ENCODE assay signal across 12 cellular contexts in the genomic region with DNA sequence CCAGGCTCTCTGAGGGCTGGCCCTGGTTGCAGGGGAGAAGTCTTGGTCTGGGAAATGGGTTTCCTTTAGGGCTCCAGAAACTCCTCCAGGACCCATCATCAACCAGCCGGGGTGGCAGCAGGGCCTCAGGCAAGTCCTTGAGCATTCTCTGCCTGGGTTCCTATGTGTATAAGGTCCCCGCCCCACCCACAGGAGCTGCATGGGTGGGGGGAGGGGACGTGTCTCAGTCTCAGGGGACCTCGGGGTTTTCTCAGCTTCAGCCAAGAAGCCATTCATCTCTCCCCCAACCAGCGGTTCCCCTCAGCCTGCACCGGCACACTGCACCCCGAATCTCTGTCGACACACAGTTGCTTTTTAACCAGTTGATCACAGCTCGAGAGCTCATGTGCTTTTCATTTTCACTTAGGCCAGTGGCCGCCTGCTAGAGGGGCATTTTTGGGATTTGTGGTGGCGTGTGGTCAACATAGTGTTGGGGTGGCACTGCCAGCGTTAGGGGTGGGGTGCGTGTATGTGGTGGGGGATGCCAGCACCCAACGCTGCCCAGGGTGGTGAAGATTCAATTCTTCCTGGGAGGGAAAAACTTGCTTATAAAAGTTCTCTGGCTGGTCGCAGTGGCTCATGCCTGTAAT. TPM values are rescaled to one million over a fixed set of nuclear protein-coding genes. Genes with fewer than 3 reads are reported as not detected.
DNase-seq lines count a peak whose midpoint lies in the region; ATAC-seq and TF ChIP-seq lines count a peak whose summit lies in the region.
"Had no signal": no experiment of that assay in that cellular context is flagged by ENCODE, and none has a peak within 500 bp of the region (broad histone marks: within the 10 kb centered on the region; RNA-seq: fewer than 3 reads in every experiment).

No MANE protein-coding gene starts in this region.

- no peak for TF ChIP-seq RAD21 in IMR-90 (IDR thresholded peaks at IDR 0.05; ENCODE audit: low read length)

- no peak overlapping the region for H3K4me2 ChIP-seq in IMR-90 (ENCODE audit: low read depth, low read length)

- H2BK15ac ChIP-seq in IMR-90 (ENCODE audit: low read depth, low read length): no peak overlapping the region

- no peak overlapping the region for H4K8ac ChIP-seq in IMR-90 (ENCODE audit: low read depth in 2 of 2, low read length in 2 of 2)

- TF ChIP-seq POLR2A in IMR-90 (IDR thresholded peaks at IDR 0.05; ENCODE audit: low read depth, low read length): no peak

- H3K23ac ChIP-seq in IMR-90 (ENCODE audit: low read depth, low read length): no peak overlapping the region

- no peak overlapping the region for H3K14ac ChIP-seq in IMR-90 (replicated peaks; ENCODE audit: low read depth, low read length)

- peaks cover 10% of the 10 kb centered on the region for H4K20me1 ChIP-seq in IMR-90 (ENCODE audit: insufficient read depth, low read length)

- WGBS in IMR-90 (ENCODE audit: extremely low coverage in 2 of 2, insufficient read length in 1 of 2), 2 experiments: 75% methylated on average over 3 of the region's 15 CpGs; no CpG with 5 or more reads in 1 of the 2 experiments

- H3K79me1 ChIP-seq in IMR-90 (ENCODE audit: low read depth in 1 of 2, low read length in 2 of 2): no peaks in the 10 kb centered on the region

- no peak overlapping the region for H2BK120ac ChIP-seq in IMR-90 (ENCODE audit: low read depth, low read length)

- H3K4me1 ChIP-seq in CD4-positive, alpha-beta memory T cell (ENCODE audit: insufficient read depth, low read length): peaks cover 97% of the 10 kb centered on the region
- H3K4me1 ChIP-seq in IMR-90 (ENCODE audit: control insufficient read depth, insufficient read depth, low read length): no peaks in the 10 kb centered on the region

- H3K36me3 Mint-ChIP-seq in CD4-positive, alpha-beta memory T cell: peaks cover 61 to 86% of the 10 kb centered on the region in 2 donors
- peaks cover 81% of the 10 kb centered on the region for H3K36me3 Mint-ChIP-seq in activated naive CD8-positive, alpha-beta T cell treated with anti-CD3 and anti-CD28 coated beads, Interleukin-2, amount 50 U/mL, for 24 hours (ENCODE audit: low read depth)

- no peaks in the 10 kb centered on the region for H3K27me3 Mint-ChIP-seq in CD4-positive, alpha-beta memory T cell
- peaks cover 2% of the 10 kb centered on the region for H3K27me3 Mint-ChIP-seq in activated naive CD8-positive, alpha-beta T cell treated with anti-CD3 and anti-CD28 coated beads, Interleukin-2, amount 50 U/mL, for 24 hours

- ATAC-seq in GM18511 (IDR thresholded peaks at IDR 0.05; ENCODE audit: unreplicated experiment) (peak; percentile 46), IMR-90 (ENCODE audit: low read depth) (no peak)
- ATAC-seq in activated naive CD8-positive, alpha-beta T cell treated with anti-CD3 and anti-CD28 coated beads, Interleukin-2, amount 50 U/mL, for 24 hours: no peak

- in situ Hi-C loops in IMR-90 (cut with MboI; ENCODE audit: low sequenced_read_pairs): no loop called here

- H3K27ac Mint-ChIP-seq in CD4-positive, alpha-beta memory T cell: peak overlapping the region; percentile 99 to 100 (median 100)
- H3K27ac Mint-ChIP-seq in activated naive CD8-positive, alpha-beta T cell treated with anti-CD3 and anti-CD28 coated beads, Interleukin-2, amount 50 U/mL, for 24 hours: peak overlapping the region; percentile 96

- BruUV-seq in IMR-90 (replicated peaks; lab: Mats Ljungman, UMichigan): no TSS peak

- peak overlapping the region; percentile 40 for H2AFZ ChIP-seq in IMR-90 (replicated peaks; ENCODE audit: low read length, poor library complexity)

- H3K27me3 ChIP-seq in CD4-positive, alpha-beta memory T cell (ENCODE audit: insufficient read depth, low read length): no peaks in the 10 kb centered on the region
- H3K27me3 ChIP-seq in IMR-90 (ENCODE audit: control insufficient read depth, insufficient read depth, low read length): peaks cover 56% of the 10 kb centered on the region

- H3K4me3 ChIP-seq in CD4-positive, alpha-beta memory T cell (ENCODE audit: low read length in 2 of 2): peak overlapping the region in 1 of 2 donors; percentile 11
- no peak overlapping the region for H3K4me3 ChIP-seq in IMR-90 (ENCODE audit: insufficient read depth, low read depth, low read length)

- CTCF ChIA-PET in CD4-positive, alpha-beta memory T cell (lab: Charles Lee; ENCODE audit: partially characterized antibody): interaction anchor here (2.3 to 15.6 kb wide), 4 partner anchors 9 to 114 kb away, joined by 8 to 296 read pairs (median 86); no protein-coding TSS in a partner anchor
- CTCF ChIA-PET in IMR-90 (lab: Yijun Ruan, JAX): no interaction called here

- H2BK20ac ChIP-seq in IMR-90 (ENCODE audit: low read depth, low read length): no peak overlapping the region

- H2BK5ac ChIP-seq in IMR-90 (ENCODE audit: low read depth, low read length, poor library complexity, severe bottlenecking): no peak overlapping the region

- no peaks in the 10 kb centered on the region for H3K9me3 ChIP-seq in CD4-positive, alpha-beta memory T cell (ENCODE audit: control insufficient read depth in 1 of 2, low read length in 2 of 2)
- peaks cover 2% of the 10 kb centered on the region; the same call in 1 of the 2 replicates for H3K9me3 ChIP-seq in IMR-90 (ENCODE audit: control insufficient read depth, insufficient read depth, low read length)

- DNase-seq in CD4-positive, alpha-beta memory T cell: peak in 1 of 5 donors; percentile 70
- no peak for DNase-seq in IMR-90
- DNase-seq in activated naive CD8-positive, alpha-beta T cell treated with anti-CD3 and anti-CD28 coated beads, Interleukin-2, amount 50 U/mL, for 24 hours: no peak
- no peak for DNase-seq in HuH-7 (ENCODE audit: low spot score)
- no peak for DNase-seq in NCI-H1092 treated with DMSO at 0.1 percent for 48 hours (lab: John Stamatoyannopoulos, UW)
- DNase-seq in activated gamma-delta T cell treated with Interleukin-2 at 50 U/mL for 16 hours: no peak
- DNase-seq in OCI-M2 (lab: John Stamatoyannopoulos, UW; ENCODE audit: unreplicated experiment): no peak
- DNase-seq: foreskin melanocyte, NCI-H226 had no signal

- no peak overlapping the region for H4K91ac ChIP-seq in IMR-90 (ENCODE audit: insufficient read depth, low read depth, low read length)

- peak overlapping the region; percentile 98 for H3K27ac ChIP-seq in CD4-positive, alpha-beta memory T cell (ENCODE audit: low read depth, low read length)
- no peak overlapping the region for H3K27ac ChIP-seq in IMR-90 (ENCODE audit: insufficient read depth, low read length)
- H3K27ac ChIP-seq: C4-2B had no signal

- no peak overlapping the region for H3K18ac ChIP-seq in IMR-90 (ENCODE audit: low read depth, low read length)

- H3K36me3 ChIP-seq in CD4-positive, alpha-beta memory T cell (ENCODE audit: insufficient read depth, low read length): peaks cover 50% of the 10 kb centered on the region
- no peaks in the 10 kb centered on the region for H3K36me3 ChIP-seq in IMR-90 (ENCODE audit: control insufficient read depth, insufficient read depth, low read length)

- peak overlapping the region; percentile 59 to 88 (median 74) for H3K4me3 Mint-ChIP-seq in CD4-positive, alpha-beta memory T cell
- H3K4me3 Mint-ChIP-seq in activated naive CD8-positive, alpha-beta T cell treated with anti-CD3 and anti-CD28 coated beads, Interleukin-2, amount 50 U/mL, for 24 hours: peak overlapping the region; percentile 58

- dilution Hi-C loops in IMR-90 (cut with HindIII; ENCODE audit: low sequenced_read_pairs, unreplicated experiment): no loop called here

- TF ChIP-seq CTCF in IMR-90 (conservative IDR thresholded peaks at IDR 0.05; ENCODE audit: low read depth, low read length): no peak

- peaks cover 14% of the 10 kb centered on the region for H3K9me1 ChIP-seq in IMR-90 (ENCODE audit: insufficient read depth, low read length)

- no peak overlapping the region for H2AK5ac ChIP-seq in IMR-90 (ENCODE audit: low read depth, low read length)

- no peak overlapping the region for H3K56ac ChIP-seq in IMR-90 (ENCODE audit: extremely low read depth, insufficient read depth, low read length)

- H3K9me3 Mint-ChIP-seq in CD4-positive, alpha-beta memory T cell: no peaks in the 10 kb centered on the region
- H3K9me3 Mint-ChIP-seq in activated naive CD8-positive, alpha-beta T cell treated with anti-CD3 and anti-CD28 coated beads, Interleukin-2, amount 50 U/mL, for 24 hours: no peaks in the 10 kb centered on the region

- H3K4me1 Mint-ChIP-seq in CD4-positive, alpha-beta memory T cell: peaks cover 48 to 95% (median 77%) of the 10 kb centered on the region in 4 donors
- peaks cover 93% of the 10 kb centered on the region for H3K4me1 Mint-ChIP-seq in activated naive CD8-positive, alpha-beta T cell treated with anti-CD3 and anti-CD28 coated beads, Interleukin-2, amount 50 U/mL, for 24 hours

- POLR2A ChIA-PET in CD4-positive, alpha-beta memory T cell (lab: Charles Lee; ENCODE audit: partially characterized antibody): interaction anchor here (0.6 to 14.0 kb wide), 7 partner anchors 8 to 302 kb away, joined by 3 to 335 read pairs (median 6); no protein-coding TSS in a partner anchor
- POLR2A ChIA-PET in IMR-90 (lab: Charles Lee; ENCODE audit: unreplicated experiment): interaction anchor here (0.6 kb wide), 1 partner anchor 50 kb away, joined by 3 read pairs; no protein-coding TSS in a partner anchor

- no peak overlapping the region for H3K9ac ChIP-seq in IMR-90 (ENCODE audit: low read depth, low read length)

- H4K5ac ChIP-seq in IMR-90 (ENCODE audit: low read depth, low read length): no peak overlapping the region

- H2AK9ac ChIP-seq in IMR-90 (replicated peaks; ENCODE audit: low read depth, low read length, poor library complexity): peak overlapping the region; percentile 62

- intact Hi-C loops in CD4-positive, alpha-beta memory T cell (cut with micrococcal nuclease): loop anchor here (10.0 kb wide), 1 partner anchor 419 kb away; the partner anchor contains the start of gene RCAN3
- intact Hi-C loops in IMR-90 (cut with micrococcal nuclease): loop anchor here (5.0 kb wide), 1 partner anchor 61 kb away; no protein-coding TSS in a partner anchor

- H3K4ac ChIP-seq in IMR-90 (ENCODE audit: low read depth, low read length): no peak overlapping the region

TF ChIP-seq in IMR-90, 13 proteins besides CTCF, POLR2A, EP300 and RAD21 (continues in another document):
- TF ChIP-seq SMC3 (IDR thresholded peaks at IDR 0.05; ENCODE audit: low read depth, low read length) (no peak), CEBPB (IDR thresholded peaks at IDR 0.05; ENCODE audit: low read depth, low read length) (no peak), NFE2L2 (IDR thresholded peaks at IDR 0.05; ENCODE audit: low read depth, low read length) (no peak), BHLHE40 (IDR thresholded peaks at IDR 0.05; ENCODE audit: low read depth, low read length) (no peak), CHD1 (IDR thresholded peaks at IDR 0.05; ENCODE audit: low read depth, low read length) (no peak), FOS (IDR thresholded peaks at IDR 0.05; ENCODE audit: low read depth, low read length) (no peak), MAZ (IDR thresholded peaks at IDR 0.05; ENCODE audit: borderline replicate concordance, low read depth, low read length) (no peak)

RNA-seq across cellular contexts. Expression of gene RUNX3, which starts 6.5 kb away (rescaled TPM):
- 100 to 1,000 TPM; 105 to 112 TPM for total RNA-seq in CD4-positive, alpha-beta memory T cell
- polyA plus RNA-seq in CD4-positive, alpha-beta memory T cell: 10 to 100 TPM; 12.5 to 50.8 TPM
- not detected in 2 replicates for total RNA-seq in IMR-90 (2012; rRNA removed)
- polyA plus RNA-seq in IMR-90 (2012; rRNA removed): 0.07 TPM in 2 replicates
- 0.01 and 0.04 TPM in 2 replicates for polyA plus RNA-seq in IMR-90 (2012; cell fraction: cytosol; rRNA removed)
- 0.02 TPM in 1 of 2 replicates, not detected in the other for polyA plus RNA-seq in IMR-90 (2012; cell fraction: nucleus; rRNA removed; ENCODE audit: low replicate concordance)
- polyA plus RNA-seq: neural cell had no signal

Comparison
In these comparisons a context has a peak if more than half of its experiments do, and no peak if none do; other contexts are left out.
1. RNA of gene RUNX3, which starts 6.5 kb away (total RNA-seq): 105 to 112 TPM in CD4-positive, alpha-beta memory T cell; not detected in IMR-90; every median in the first group is over 100 times any median in the second.